ENCODE assay signal across 4 cellular contexts in genomic region chr3:30169459-30169858, GRCh38.
"Had no signal": no experiment of that assay in that cellular context is flagged by ENCODE, and none has a peak within 500 bp of the region (broad histone marks: within the 10 kb centered on the region; RNA-seq: fewer than 3 reads in every experiment).

No MANE protein-coding gene starts in this region.

- DNase-seq: GM23248, GOT3, H7, HFFc6 had no signal
